ENCODE assay signal across 9 cellular contexts in the genomic region with DNA sequence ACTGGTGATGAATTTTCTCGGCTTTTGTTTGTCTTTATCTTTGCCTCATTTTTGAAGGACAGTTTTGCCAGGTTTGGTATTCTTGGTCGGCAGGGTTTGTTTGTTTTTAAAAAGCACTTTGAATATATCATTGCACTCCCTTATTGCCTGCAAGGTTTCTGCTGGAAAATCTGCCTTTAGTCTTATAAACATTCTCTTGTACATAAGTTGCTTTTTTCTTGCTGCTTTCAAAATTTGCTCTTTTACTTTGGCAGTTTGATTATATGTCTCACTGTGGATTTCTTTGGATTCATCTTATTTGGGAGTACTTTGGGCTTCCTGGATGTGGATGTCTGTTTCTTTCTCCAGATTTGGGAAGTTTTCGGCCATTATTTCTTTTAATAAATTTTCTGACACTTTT.
"Had no signal": no experiment of that assay in that cellular context is flagged by ENCODE, and none has a peak within 500 bp of the region (broad histone marks: within the 10 kb centered on the region; RNA-seq: fewer than 3 reads in every experiment).

No MANE protein-coding gene starts in this region.

- FAIRE-seq: H1, H54 had no signal

- H3K27ac ChIP-seq: GM23248 had no signal

- H3K4me1 ChIP-seq: HAP-1 had no signal

- H3K36me3 ChIP-seq: HAP-1 had no signal

- H3K9me3 ChIP-seq: HAP-1 had no signal

- DNase-seq: GM23248, GOT3, H7, H9, HFFc6 had no signal

- H3K4me3 ChIP-seq: GM23248, GM23338, HAP-1 had no signal
